ENCODE assay signal across 22 cellular contexts in the genomic region with DNA sequence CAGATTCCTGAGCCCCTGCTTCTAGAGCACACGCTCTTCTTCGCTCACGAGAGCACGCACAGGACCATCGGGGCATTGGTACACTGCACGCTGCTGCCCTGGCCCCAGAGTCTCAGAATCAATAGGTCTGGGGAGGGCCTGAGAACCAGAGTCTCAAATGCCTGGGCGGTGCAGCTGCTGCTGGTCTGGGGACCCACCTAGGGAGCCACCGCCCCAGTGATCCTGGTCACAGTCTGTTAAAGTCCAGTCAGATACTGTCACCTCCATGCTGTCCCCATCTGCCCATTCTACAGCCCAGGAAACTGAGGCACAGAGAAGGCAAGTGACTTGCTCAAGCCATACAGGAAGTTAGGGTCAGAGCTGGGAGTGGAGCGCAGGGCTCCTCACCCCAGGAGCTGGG. TPM values are rescaled to one million over a fixed set of nuclear protein-coding genes. Genes with fewer than 3 reads are reported as not detected.
DNase-seq lines count a peak whose midpoint lies in the region; ATAC-seq and TF ChIP-seq lines count a peak whose summit lies in the region.
"Had no signal": no experiment of that assay in that cellular context is flagged by ENCODE, and none has a peak within 500 bp of the region (broad histone marks: within the 10 kb centered on the region; RNA-seq: fewer than 3 reads in every experiment).

No MANE protein-coding gene starts in this region.

- H3K79me2 ChIP-seq in SK-N-SH (ENCODE audit: insufficient read depth): no peaks in the 10 kb centered on the region; the same call in 1 of the 2 replicates

- H3K27ac ChIP-seq in AG04450 (ENCODE audit: low read depth, low read length) (peak overlapping the region; percentile 39), SK-N-SH (ENCODE audit: low read depth in 2 of 2, low read length in 1 of 2) (peak overlapping the region; percentile 24 to 95; a peak in 3 of 4 replicates)
- H3K27ac ChIP-seq: vagina, WERI-Rb-1 had no signal

- no peaks in the 10 kb centered on the region for H3K36me3 Mint-ChIP-seq in glutamatergic neuron (ENCODE audit: unreplicated experiment)
- peaks cover 5% of the 10 kb centered on the region for H3K36me3 Mint-ChIP-seq in nephron (ENCODE audit: low read depth)
- no peaks in the 10 kb centered on the region for H3K36me3 Mint-ChIP-seq in activated naive CD4-positive, alpha-beta T cell treated with anti-CD3 and anti-CD28 coated beads, Interleukin-2, amount 10 ng/mL, durations not matched to agents 7 days and 5 days
- H3K36me3 Mint-ChIP-seq: activated CD4-positive, alpha-beta memory T cell treated with anti-CD3 and anti-CD28 coated beads for 36 hours; natural killer cell had no signal

- H3K4me2 ChIP-seq in SK-N-SH: peak overlapping the region; percentile 62; the same call in 1 of the 2 replicates

- no peaks in the 10 kb centered on the region for H3K9me2 ChIP-seq in SK-N-SH

- peaks cover 18 to 76% of the 10 kb centered on the region in 2 experiments for H3K4me1 ChIP-seq in SK-N-SH (ENCODE audit: control insufficient read depth in 1 of 2, insufficient read depth in 2 of 2, low read depth in 1 of 2, low read length in 1 of 2)

- H2AFZ ChIP-seq in SK-N-SH (ENCODE audit: low read depth): no peak overlapping the region

- no peaks in the 10 kb centered on the region for H3F3A ChIP-seq in SK-N-SH (replicated peaks; ENCODE audit: insufficient read depth)

- no peak overlapping the region for H3K27ac Mint-ChIP-seq in glutamatergic neuron (ENCODE audit: unreplicated experiment)
- H3K27ac Mint-ChIP-seq in nephron: peak overlapping the region in 2 of 3 experiments; percentile 95 to 98
- H3K27ac Mint-ChIP-seq in activated naive CD4-positive, alpha-beta T cell treated with anti-CD3 and anti-CD28 coated beads, Interleukin-2, amount 10 ng/mL, durations not matched to agents 7 days and 5 days: no peak overlapping the region
- H3K27ac Mint-ChIP-seq: activated CD4-positive, alpha-beta memory T cell treated with anti-CD3 and anti-CD28 coated beads for 36 hours; effector memory CD8-positive, alpha-beta T cell; natural killer cell; T-helper 17 cell had no signal

- H3K4me3 ChIP-seq in AG04450 (ENCODE audit: low read depth, low read length) (no peak overlapping the region), SK-N-SH (ENCODE audit: low read depth in 2 of 2, low read length in 1 of 2) (no peak overlapping the region)

- TF ChIP-seq EP300 in SK-N-SH (IDR thresholded peaks at IDR 0.05; ENCODE audit: borderline replicate concordance in 1 of 2, low read depth in 1 of 2, low read length in 1 of 2): no peak

- H3K9me3 Mint-ChIP-seq in glutamatergic neuron (ENCODE audit: unreplicated experiment) (peaks cover 5% of the 10 kb centered on the region), nephron (no peaks in the 10 kb centered on the region)
- no peaks in the 10 kb centered on the region for H3K9me3 Mint-ChIP-seq in activated naive CD4-positive, alpha-beta T cell treated with anti-CD3 and anti-CD28 coated beads, Interleukin-2, amount 10 ng/mL, durations not matched to agents 7 days and 5 days
- H3K9me3 Mint-ChIP-seq: activated CD4-positive, alpha-beta memory T cell treated with anti-CD3 and anti-CD28 coated beads for 36 hours; central memory CD8-positive, alpha-beta T cell; effector memory CD8-positive, alpha-beta T cell; natural killer cell had no signal

- no peak overlapping the region for H3K9ac ChIP-seq in SK-N-SH

- no peak for ATAC-seq in GM18870 (IDR thresholded peaks at IDR 0.05; ENCODE audit: unreplicated experiment)
- ATAC-seq: effector memory CD8-positive, alpha-beta T cell; natural killer cell; T-helper 17 cell had no signal

- H3K4me3 Mint-ChIP-seq in glutamatergic neuron (ENCODE audit: unreplicated experiment) (no peak overlapping the region), nephron (peak overlapping the region in 2 of 3 experiments; percentile 7 to 19)
- no peak overlapping the region for H3K4me3 Mint-ChIP-seq in activated naive CD4-positive, alpha-beta T cell treated with anti-CD3 and anti-CD28 coated beads, Interleukin-2, amount 10 ng/mL, durations not matched to agents 7 days and 5 days
- H3K4me3 Mint-ChIP-seq: activated CD4-positive, alpha-beta memory T cell treated with anti-CD3 and anti-CD28 coated beads for 36 hours; central memory CD8-positive, alpha-beta T cell; effector memory CD8-positive, alpha-beta T cell; natural killer cell; T-helper 17 cell had no signal

- CTCF ChIA-PET in AG04450 (lab: Charles Lee) (interaction anchor here (1.1 kb wide), 1 partner anchor 12 kb away, joined by 3 read pairs; no protein-coding TSS in a partner anchor), SK-N-SH (lab: Yijun Ruan, JAX) (interaction anchor here (0.8 to 3.4 kb wide), 3 partner anchors 18 to 61 kb away, joined by 3 to 16 read pairs (median 9); no protein-coding TSS in a partner anchor)
- CTCF ChIA-PET in activated naive CD4-positive, alpha-beta T cell treated with anti-CD3 and anti-CD28 coated beads, Interleukin-2, amount 10 ng/mL, durations not matched to agents 7 days and 5 days (lab: Charles Lee): interaction anchor here (1.0 kb wide), 1 partner anchor 35 kb away, joined by 3 read pairs; no protein-coding TSS in a partner anchor

- 87% methylated on average over 9 of the region's 9 CpGs for WGBS in SK-N-SH (ENCODE audit: low lambda C conversion rate)

- H3K36me3 ChIP-seq in SK-N-SH (replicated peaks in 1 of 2; ENCODE audit: control insufficient read depth in 1 of 2, insufficient read depth in 2 of 2, low read length in 1 of 2): no peaks in the 10 kb centered on the region
- H3K36me3 ChIP-seq: WERI-Rb-1 had no signal

- no peaks in the 10 kb centered on the region for H3K27me3 ChIP-seq in AG04450 (ENCODE audit: control insufficient read depth, insufficient read depth, low read length)
- H3K27me3 ChIP-seq in SK-N-SH (ENCODE audit: insufficient read depth): no peaks in the 10 kb centered on the region
- H3K27me3 ChIP-seq: vagina had no signal

- no peak for TF ChIP-seq CTCF in AG04450 (IDR thresholded peaks at IDR 0.05; ENCODE audit: low read depth, low read length)
- TF ChIP-seq CTCF in SK-N-SH (IDR thresholded peaks at IDR 0.05): no peak
- TF ChIP-seq CTCF in glutamatergic neuron (IDR thresholded peaks at IDR 0.05; ENCODE audit: partially characterized antibody, unreplicated experiment): no peak
- TF ChIP-seq CTCF in nephron (IDR thresholded peaks at IDR 0.05; ENCODE audit: unreplicated experiment in 3 of 3): no peak

- TF ChIP-seq RAD21 in SK-N-SH (IDR thresholded peaks at IDR 0.05; ENCODE audit: low read length): no peak

- DNase-seq in AG04450 (ENCODE audit: low read depth, low spot score): no peak
- DNase-seq in SK-N-SH: no peak
- peak; percentile 14 for DNase-seq in glutamatergic neuron
- no peak for DNase-seq in activated naive CD4-positive, alpha-beta T cell treated with anti-CD3 and anti-CD28 coated beads, Interleukin-2, amount 10 ng/mL, durations not matched to agents 7 days and 5 days
- no peak for DNase-seq in DMS53 (lab: John Stamatoyannopoulos, UW)
- no peak for DNase-seq in NCI-H146 treated with DMSO at 0.1 percent for 48 hours (lab: John Stamatoyannopoulos, UW; ENCODE audit: unreplicated experiment)
- DNase-seq: ACHN; activated CD4-positive, alpha-beta memory T cell treated with anti-CD3 and anti-CD28 coated beads for 36 hours; activated T-cell treated with anti-CD3 and anti-CD28 coated beads, Interleukin-2, amount 50 U/mL, for 48 hours; effector memory CD8-positive, alpha-beta T cell; natural killer cell; NCI-H146; NCI-H446; NK-92 treated with Interleukin-12 subunit alpha and Interleukin-12 subunit beta, amount 100 ng/mL, for 24 hours; stimulated activated CD4-positive, alpha-beta T cell treated with anti-CD3 and anti-CD28 coated beads, Interleukin-15, amount 100 ng/mL, for 24 hours; stimulated activated naive CD4-positive, alpha-beta T cell treated with Interleukin-2 at 50 U/mL for 16 hours; T-helper 17 cell; WERI-Rb-1 had no signal

- H3K4me1 Mint-ChIP-seq in glutamatergic neuron (ENCODE audit: low read depth, unreplicated experiment) (peaks cover 27% of the 10 kb centered on the region), nephron (peaks cover 56% of the 10 kb centered on the region)
- H3K4me1 Mint-ChIP-seq in activated naive CD4-positive, alpha-beta T cell treated with anti-CD3 and anti-CD28 coated beads, Interleukin-2, amount 10 ng/mL, durations not matched to agents 7 days and 5 days: no peaks in the 10 kb centered on the region

- H4K20me1 ChIP-seq in SK-N-SH (ENCODE audit: insufficient read depth): peaks cover 27% of the 10 kb centered on the region; the same call in 1 of the 2 replicates

- peaks cover 8% of the 10 kb centered on the region for H3K9me3 ChIP-seq in AG04450 (ENCODE audit: control insufficient read depth, insufficient read depth, low read length)
- no peaks in the 10 kb centered on the region for H3K9me3 ChIP-seq in SK-N-SH
- H3K9me3 ChIP-seq: vagina had no signal

- H3K27me3 Mint-ChIP-seq in glutamatergic neuron (ENCODE audit: unreplicated experiment): peaks cover 24% of the 10 kb centered on the region
- no peaks in the 10 kb centered on the region for H3K27me3 Mint-ChIP-seq in nephron (ENCODE audit: low read depth)
- peaks cover 47% of the 10 kb centered on the region for H3K27me3 Mint-ChIP-seq in activated naive CD4-positive, alpha-beta T cell treated with anti-CD3 and anti-CD28 coated beads, Interleukin-2, amount 10 ng/mL, durations not matched to agents 7 days and 5 days
- H3K27me3 Mint-ChIP-seq: activated CD4-positive, alpha-beta memory T cell treated with anti-CD3 and anti-CD28 coated beads for 36 hours; central memory CD8-positive, alpha-beta T cell; effector memory CD8-positive, alpha-beta T cell had no signal

- POLR2A ChIA-PET in AG04450 (lab: Yijun Ruan, JAX): interaction anchor here (0.9 to 1.2 kb wide), 2 partner anchors 8 to 38 kb away, joined by 3 to 4 read pairs; a partner anchor contains a TSS
- POLR2A ChIA-PET in SK-N-SH (lab: Yijun Ruan, JAX): interaction anchor here (0.7 to 1.0 kb wide), 2 partner anchors 9 to 39 kb away, joined by 4 read pairs; a partner anchor contains a TSS

TF ChIP-seq in SK-N-SH, 30 proteins besides CTCF, POLR2A, EP300 and RAD21 (continues in another document):
- TF ChIP-seq, protein P1, sequence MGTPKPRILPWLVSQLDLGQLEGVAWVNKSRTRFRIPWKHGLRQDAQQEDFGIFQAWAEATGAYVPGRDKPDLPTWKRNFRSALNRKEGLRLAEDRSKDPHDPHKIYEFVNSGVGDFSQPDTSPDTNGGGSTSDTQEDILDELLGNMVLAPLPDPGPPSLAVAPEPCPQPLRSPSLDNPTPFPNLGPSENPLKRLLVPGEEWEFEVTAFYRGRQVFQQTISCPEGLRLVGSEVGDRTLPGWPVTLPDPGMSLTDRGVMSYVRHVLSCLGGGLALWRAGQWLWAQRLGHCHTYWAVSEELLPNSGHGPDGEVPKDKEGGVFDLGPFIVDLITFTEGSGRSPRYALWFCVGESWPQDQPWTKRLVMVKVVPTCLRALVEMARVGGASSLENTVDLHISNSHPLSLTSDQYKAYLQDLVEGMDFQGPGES (IDR thresholded peaks at IDR 0.05; ENCODE audit: low read depth, low read length): no peak
- TF ChIP-seq NFIC (IDR thresholded peaks at IDR 0.05; ENCODE audit: borderline replicate concordance): no peak

RNA-seq across cellular contexts. Expression of a gene that starts 38.0 kb away (rescaled TPM):
- polyA plus RNA-seq in AG04450 (2011; rRNA removed) (37.4 and 46.0 TPM in 2 replicates), SK-N-SH (2012; rRNA removed) (15.8 and 16.2 TPM in 2 replicates)
- polyA minus RNA-seq in AG04450 (2011; rRNA and poly(A)+ RNA removed): 53.8 and 66.8 TPM in 2 replicates
- 10.3 and 13.2 TPM in 2 replicates for polyA plus RNA-seq in SK-N-SH (2012; cell fraction: cytosol; rRNA removed)
- 12.8 and 15.3 TPM in 2 replicates for polyA plus RNA-seq in SK-N-SH (2012; cell fraction: nucleus; rRNA removed)
- total RNA-seq in glutamatergic neuron (ENCODE audit: unreplicated experiment): 3.0 TPM

Comparison
In these comparisons a context has a peak if more than half of its experiments do, and no peak if none do; other contexts are left out.
1. H3K27ac Mint-ChIP-seq: peak in nephron (2 of 3); none in glutamatergic neuron (single experiment) and activated naive CD4-positive, alpha-beta T cell treated with anti-CD3 and anti-CD28 coated beads, Interleukin-2, amount 10 ng/mL, durations not matched to agents 7 days and 5 days (single experiment).
2. H3K4me3 Mint-ChIP-seq: peak in nephron (2 of 3); none in glutamatergic neuron (single experiment) and activated naive CD4-positive, alpha-beta T cell treated with anti-CD3 and anti-CD28 coated beads, Interleukin-2, amount 10 ng/mL, durations not matched to agents 7 days and 5 days (single experiment).